In the genomic region with DNA sequence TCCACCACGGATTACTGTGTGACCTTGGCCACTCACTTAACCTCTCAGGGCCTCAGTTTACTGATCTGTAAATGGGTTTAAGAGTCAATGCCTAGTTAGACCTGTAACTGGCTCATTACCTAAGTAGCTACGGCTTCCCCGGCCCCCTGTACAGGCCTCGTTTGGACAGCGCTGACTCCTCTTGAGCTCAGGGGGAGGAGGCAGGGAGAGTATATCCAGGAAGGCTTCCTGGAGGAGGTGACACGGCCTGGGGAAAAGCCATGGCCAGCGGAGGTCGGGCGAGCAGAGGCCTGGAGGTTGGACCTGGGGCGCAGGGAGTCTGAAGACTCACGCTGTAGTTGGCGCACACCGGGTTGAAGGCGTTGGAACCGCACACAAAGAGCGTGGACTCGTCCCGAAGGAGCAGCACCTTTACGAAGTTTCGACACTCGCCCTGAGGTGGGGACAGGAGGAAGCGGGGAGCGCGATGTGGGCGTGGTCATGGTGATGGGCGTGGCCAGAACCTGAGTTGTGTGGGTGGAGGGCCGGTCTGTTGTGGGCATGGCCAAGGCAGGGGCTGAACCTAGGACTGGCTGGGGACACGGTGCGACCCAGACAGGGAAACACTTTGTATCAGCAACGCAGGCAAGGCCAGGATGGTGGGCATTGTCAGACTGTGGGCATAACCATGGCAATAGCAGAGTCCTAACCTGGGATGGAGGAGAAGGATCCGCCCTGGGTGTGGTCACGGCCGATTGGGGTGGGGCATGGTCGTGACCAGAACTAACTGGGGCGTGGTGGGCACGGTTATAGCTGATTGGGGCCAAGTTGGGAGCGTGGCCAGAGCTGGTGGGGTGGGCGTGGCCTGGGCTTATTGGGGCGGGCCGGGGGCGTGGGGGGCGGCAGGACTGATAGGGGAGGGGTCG, we compare ENCODE assay signal across 11 cellular contexts.
DNase-seq lines count a peak whose midpoint lies in the region; ATAC-seq lines count a peak whose summit lies in the region.
"Had no signal": no experiment of that assay in that cellular context is flagged by ENCODE, and none has a peak within 500 bp of the region (broad histone marks: within the 10 kb centered on the region; RNA-seq: fewer than 3 reads in every experiment).

No MANE protein-coding gene starts in this region.

- no peak for ATAC-seq in HG03135 (IDR thresholded peaks at IDR 0.05; ENCODE audit: unreplicated experiment)
- ATAC-seq: stimulated activated naive B cell treated with anti-CD40 and anti-IgM and Interleukin-4, amounts not matched to agents 10 μg/mL and 1 μg/mL and 100 μg/mL, for 72 hours had no signal

- DNase-seq in DMS 273 (lab: John Stamatoyannopoulos, UW; ENCODE audit: unreplicated experiment) = peak; percentile 42
- DNase-seq in DMS 273 treated with DMSO at 0.1 percent for 48 hours (lab: John Stamatoyannopoulos, UW) = no peak
- peak; percentile 32 for DNase-seq in NOMO-1 treated with DMSO at 0.1 percent for 48 hours (lab: John Stamatoyannopoulos, UW; ENCODE audit: unreplicated experiment)
- peak; percentile 91 for DNase-seq in iPS-NIHi11 (ENCODE audit: low spot score)
- DNase-seq in NCI-H345 (lab: John Stamatoyannopoulos, UW) = no peak
- DNase-seq: activated gamma-delta T cell treated with Interleukin-2 at 50 U/mL for 16 hours; GDM1; GOT3; NCI-H1105 treated with DMSO at 0.1 percent for 48 hours; stimulated activated naive B cell treated with anti-CD40 and anti-IgM and Interleukin-4, amounts not matched to agents 10 μg/mL and 1 μg/mL and 100 μg/mL, for 72 hours had no signal

Comparison
In these comparisons a context has a peak if more than half of its experiments do, and no peak if none do; other contexts are left out.
1. DNase-seq: peak in DMS 273 (single experiment), NOMO-1 treated with DMSO at 0.1 percent for 48 hours (single experiment) and iPS-NIHi11 (single experiment); none in DMS 273 treated with DMSO at 0.1 percent for 48 hours (single experiment) and NCI-H345 (single experiment).